In the genomic region with DNA sequence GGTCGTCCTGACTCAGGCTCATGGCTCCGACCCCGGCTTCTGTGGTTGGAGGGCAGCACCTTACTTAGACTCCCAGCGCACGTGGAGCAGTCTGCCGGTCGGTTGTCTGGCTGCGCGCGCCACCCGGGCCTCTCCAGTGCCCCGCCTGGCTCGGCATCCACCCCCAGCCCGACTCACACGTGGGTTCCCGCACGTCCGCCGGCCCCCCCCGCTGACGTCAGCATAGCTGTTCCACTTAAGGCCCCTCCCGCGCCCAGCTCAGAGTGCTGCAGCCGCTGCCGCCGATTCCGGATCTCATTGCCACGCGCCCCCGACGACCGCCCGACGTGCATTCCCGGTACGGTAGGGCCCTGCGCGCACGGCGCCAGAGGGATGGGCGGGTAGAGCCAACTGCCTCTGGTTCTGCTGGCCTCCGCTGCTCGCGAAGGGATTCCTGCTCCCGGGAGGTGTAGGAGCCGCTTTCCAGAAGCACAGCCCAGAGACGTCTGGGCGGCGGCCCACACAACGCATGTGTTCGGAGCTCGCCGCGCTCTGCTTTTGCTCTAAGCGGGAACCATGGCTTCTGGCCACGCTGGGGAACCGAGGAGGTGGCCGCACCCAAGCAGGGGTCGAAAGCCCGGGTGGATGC, we compare ENCODE assay signal across 1 cellular context.
TF ChIP-seq lines count a peak whose summit lies in the region.

A gene (plus strand): TSS at position 264 of the 628 bp plus-strand sequence. CDS start 2,280 bp downstream, outside the sequence.

TF ChIP-seq in HEK293, 187 proteins besides CTCF, POLR2A, EP300 and RAD21 (continued from another document and continues in another):
- TF ChIP-seq, protein P1, sequence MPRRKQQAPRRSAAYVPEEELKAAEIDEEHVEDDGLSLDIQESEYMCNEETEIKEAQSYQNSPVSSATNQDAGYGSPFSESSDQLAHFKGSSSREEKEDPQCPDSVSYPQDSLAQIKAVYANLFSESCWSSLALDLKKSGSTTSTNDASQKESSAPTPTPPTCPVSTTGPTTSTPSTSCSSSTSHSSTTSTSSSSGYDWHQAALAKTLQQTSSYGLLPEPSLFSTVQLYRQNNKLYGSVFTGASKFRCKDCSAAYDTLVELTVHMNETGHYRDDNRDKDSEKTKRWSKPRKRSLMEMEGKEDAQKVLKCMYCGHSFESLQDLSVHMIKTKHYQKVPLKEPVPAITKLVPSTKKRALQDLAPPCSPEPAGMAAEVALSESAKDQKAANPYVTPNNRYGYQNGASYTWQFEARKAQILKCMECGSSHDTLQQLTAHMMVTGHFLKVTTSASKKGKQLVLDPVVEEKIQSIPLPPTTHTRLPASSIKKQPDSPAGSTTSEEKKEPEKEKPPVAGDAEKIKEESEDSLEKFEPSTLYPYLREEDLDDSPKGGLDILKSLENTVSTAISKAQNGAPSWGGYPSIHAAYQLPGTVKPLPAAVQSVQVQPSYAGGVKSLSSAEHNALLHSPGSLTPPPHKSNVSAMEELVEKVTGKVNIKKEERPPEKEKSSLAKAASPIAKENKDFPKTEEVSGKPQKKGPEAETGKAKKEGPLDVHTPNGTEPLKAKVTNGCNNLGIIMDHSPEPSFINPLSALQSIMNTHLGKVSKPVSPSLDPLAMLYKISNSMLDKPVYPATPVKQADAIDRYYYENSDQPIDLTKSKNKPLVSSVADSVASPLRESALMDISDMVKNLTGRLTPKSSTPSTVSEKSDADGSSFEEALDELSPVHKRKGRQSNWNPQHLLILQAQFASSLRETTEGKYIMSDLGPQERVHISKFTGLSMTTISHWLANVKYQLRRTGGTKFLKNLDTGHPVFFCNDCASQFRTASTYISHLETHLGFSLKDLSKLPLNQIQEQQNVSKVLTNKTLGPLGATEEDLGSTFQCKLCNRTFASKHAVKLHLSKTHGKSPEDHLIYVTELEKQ (tag by site-specific recombination; IDR thresholded peaks at IDR 0.05; ENCODE audit: borderline replicate concordance) = 0 out of 2 replicates have a peak, but pooled peaks have one; percentile 22
- TF ChIP-seq, protein P2, sequence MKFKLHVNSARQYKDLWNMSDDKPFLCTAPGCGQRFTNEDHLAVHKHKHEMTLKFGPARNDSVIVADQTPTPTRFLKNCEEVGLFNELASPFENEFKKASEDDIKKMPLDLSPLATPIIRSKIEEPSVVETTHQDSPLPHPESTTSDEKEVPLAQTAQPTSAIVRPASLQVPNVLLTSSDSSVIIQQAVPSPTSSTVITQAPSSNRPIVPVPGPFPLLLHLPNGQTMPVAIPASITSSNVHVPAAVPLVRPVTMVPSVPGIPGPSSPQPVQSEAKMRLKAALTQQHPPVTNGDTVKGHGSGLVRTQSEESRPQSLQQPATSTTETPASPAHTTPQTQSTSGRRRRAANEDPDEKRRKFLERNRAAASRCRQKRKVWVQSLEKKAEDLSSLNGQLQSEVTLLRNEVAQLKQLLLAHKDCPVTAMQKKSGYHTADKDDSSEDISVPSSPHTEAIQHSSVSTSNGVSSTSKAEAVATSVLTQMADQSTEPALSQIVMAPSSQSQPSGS (tag by site-specific recombination; IDR thresholded peaks at IDR 0.05; ENCODE audit: low read depth) = peak; percentile 87
- TF ChIP-seq, protein P3, sequence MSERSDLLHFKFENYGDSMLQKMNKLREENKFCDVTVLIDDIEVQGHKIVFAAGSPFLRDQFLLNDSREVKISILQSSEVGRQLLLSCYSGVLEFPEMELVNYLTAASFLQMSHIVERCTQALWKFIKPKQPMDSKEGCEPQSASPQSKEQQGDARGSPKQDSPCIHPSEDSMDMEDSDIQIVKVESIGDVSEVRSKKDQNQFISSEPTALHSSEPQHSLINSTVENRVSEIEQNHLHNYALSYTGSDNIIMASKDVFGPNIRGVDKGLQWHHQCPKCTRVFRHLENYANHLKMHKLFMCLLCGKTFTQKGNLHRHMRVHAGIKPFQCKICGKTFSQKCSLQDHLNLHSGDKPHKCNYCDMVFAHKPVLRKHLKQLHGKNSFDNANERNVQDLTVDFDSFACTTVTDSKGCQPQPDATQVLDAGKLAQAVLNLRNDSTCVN (tag by site-specific recombination; optimal IDR thresholded peaks at IDR 0.05) = peak; percentile 96
- TF ChIP-seq ZBTB1 (tag by site-specific recombination; IDR thresholded peaks at IDR 0.05) (peak; percentile 24; the same call in 1 of the 2 replicates), ZNF174 (tag by site-specific recombination; IDR thresholded peaks at IDR 0.05) (no peak), ZNF600 (tag by site-specific recombination; IDR thresholded peaks at IDR 0.05) (peak; percentile 92), ZNF514 (tag by site-specific recombination; IDR thresholded peaks at IDR 0.05) (no peak), ZNF394 (tag by site-specific recombination; IDR thresholded peaks at IDR 0.05; ENCODE audit: borderline replicate concordance) (peak; percentile 79), ZNF626 (tag by site-specific recombination; IDR thresholded peaks at IDR 0.05) (no peak), ZXDB (tag by site-specific recombination; IDR thresholded peaks at IDR 0.05) (peak; percentile 84), ZNF2 (tag by site-specific recombination; IDR thresholded peaks at IDR 0.05) (peak; percentile 82), KLF1 (tag by site-specific recombination; IDR thresholded peaks at IDR 0.05) (peak; percentile 56; the same call in 1 of the 2 replicates), ZNF76 (tag by site-specific recombination; IDR thresholded peaks at IDR 0.05; ENCODE audit: borderline replicate concordance, low read depth) (peak; percentile 56; the same call in 1 of the 2 replicates), ZNF544 (tag by site-specific recombination; IDR thresholded peaks at IDR 0.05) (no peak), SP2 (tag by site-specific recombination; IDR thresholded peaks at IDR 0.05) (peak; percentile 55), ZNF501 (tag by site-specific recombination; IDR thresholded peaks at IDR 0.05) (peak; percentile 96), ZNF335 (tag by site-specific recombination; conservative IDR thresholded peaks at IDR 0.05) (peak; percentile 55; the same call in 1 of the 2 replicates), ZNF610 (tag by site-specific recombination; IDR thresholded peaks at IDR 0.05; ENCODE audit: borderline replicate concordance) (peak; percentile 65; the same call in 1 of the 2 replicates), WT1 (tag by site-specific recombination; IDR thresholded peaks at IDR 0.05) (no peak; the same call in 1 of the 2 replicates), ZNF660 (tag by site-specific recombination; IDR thresholded peaks at IDR 0.05) (0 out of 2 replicates have a peak, but pooled peaks have one; percentile 31), ZIC2 (tag by site-specific recombination; IDR thresholded peaks at IDR 0.05) (peak; percentile 72), ZNF555 (tag by site-specific recombination; conservative IDR thresholded peaks at IDR 0.05) (no peak), ZBTB20 (tag by site-specific recombination; IDR thresholded peaks at IDR 0.05) (peak; percentile 87), KLF8 (tag by site-specific recombination; IDR thresholded peaks at IDR 0.05) (peak; percentile 71; the same call in 1 of the 2 replicates), KLF16 (tag by site-specific recombination; IDR thresholded peaks at IDR 0.05) (peak; percentile 84), ZBTB48 (tag by site-specific recombination; IDR thresholded peaks at IDR 0.05) (0 out of 2 replicates have a peak, but pooled peaks have one; percentile 37), ZNF391 (tag by site-specific recombination; IDR thresholded peaks at IDR 0.05; ENCODE audit: borderline replicate concordance, low read depth) (no peak; the same call in 1 of the 2 replicates), ZNF239 (tag by site-specific recombination; IDR thresholded peaks at IDR 0.05) (0 out of 2 replicates have a peak, but pooled peaks have one; percentile 36), GLI2 (tag by site-specific recombination; IDR thresholded peaks at IDR 0.05; ENCODE audit: borderline replicate concordance, low read depth) (no peak), ZNF140 (tag by site-specific recombination; IDR thresholded peaks at IDR 0.05) (no peak), ZNF585B (tag by site-specific recombination; IDR thresholded peaks at IDR 0.05) (no peak)
- TF ChIP-seq, protein P4, sequence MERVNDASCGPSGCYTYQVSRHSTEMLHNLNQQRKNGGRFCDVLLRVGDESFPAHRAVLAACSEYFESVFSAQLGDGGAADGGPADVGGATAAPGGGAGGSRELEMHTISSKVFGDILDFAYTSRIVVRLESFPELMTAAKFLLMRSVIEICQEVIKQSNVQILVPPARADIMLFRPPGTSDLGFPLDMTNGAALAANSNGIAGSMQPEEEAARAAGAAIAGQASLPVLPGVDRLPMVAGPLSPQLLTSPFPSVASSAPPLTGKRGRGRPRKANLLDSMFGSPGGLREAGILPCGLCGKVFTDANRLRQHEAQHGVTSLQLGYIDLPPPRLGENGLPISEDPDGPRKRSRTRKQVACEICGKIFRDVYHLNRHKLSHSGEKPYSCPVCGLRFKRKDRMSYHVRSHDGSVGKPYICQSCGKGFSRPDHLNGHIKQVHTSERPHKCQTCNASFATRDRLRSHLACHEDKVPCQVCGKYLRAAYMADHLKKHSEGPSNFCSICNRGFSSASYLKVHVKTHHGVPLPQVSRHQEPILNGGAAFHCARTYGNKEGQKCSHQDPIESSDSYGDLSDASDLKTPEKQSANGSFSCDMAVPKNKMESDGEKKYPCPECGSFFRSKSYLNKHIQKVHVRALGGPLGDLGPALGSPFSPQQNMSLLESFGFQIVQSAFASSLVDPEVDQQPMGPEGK (tag by site-specific recombination; IDR thresholded peaks at IDR 0.05) = peak; percentile 99
- TF ChIP-seq, protein P5, sequence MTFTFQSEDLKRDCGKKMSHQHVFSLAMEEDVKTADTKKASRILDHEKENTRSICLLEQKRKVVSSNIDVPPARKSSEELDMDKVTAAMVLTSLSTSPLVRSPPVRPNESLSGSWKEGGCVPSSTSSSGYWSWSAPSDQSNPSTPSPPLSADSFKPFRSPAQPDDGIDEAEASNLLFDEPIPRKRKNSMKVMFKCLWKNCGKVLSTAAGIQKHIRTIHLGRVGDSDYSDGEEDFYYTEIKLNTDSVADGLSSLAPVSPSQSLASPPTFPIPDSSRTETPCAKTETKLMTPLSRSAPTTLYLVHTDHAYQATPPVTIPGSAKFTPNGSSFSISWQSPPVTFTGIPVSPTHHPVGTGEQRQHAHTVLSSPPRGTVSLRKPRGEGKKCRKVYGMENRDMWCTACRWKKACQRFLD (tag by site-specific recombination; IDR thresholded peaks at IDR 0.05) = no peak
- TF ChIP-seq, protein P6, sequence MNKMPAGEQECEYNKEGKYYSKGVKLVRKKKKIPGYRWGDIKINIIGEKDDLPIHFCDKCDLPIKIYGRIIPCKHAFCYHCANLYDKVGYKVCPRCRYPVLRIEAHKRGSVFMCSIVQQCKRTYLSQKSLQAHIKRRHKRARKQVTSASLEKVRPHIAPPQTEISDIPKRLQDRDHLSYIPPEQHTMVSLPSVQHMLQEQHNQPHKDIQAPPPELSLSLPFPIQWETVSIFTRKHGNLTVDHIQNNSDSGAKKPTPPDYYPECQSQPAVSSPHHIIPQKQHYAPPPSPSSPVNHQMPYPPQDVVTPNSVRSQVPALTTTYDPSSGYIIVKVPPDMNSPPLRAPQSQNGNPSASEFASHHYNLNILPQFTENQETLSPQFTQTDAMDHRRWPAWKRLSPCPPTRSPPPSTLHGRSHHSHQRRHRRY (tag by site-specific recombination; IDR thresholded peaks at IDR 0.05) = no peak
- TF ChIP-seq, protein P7, sequence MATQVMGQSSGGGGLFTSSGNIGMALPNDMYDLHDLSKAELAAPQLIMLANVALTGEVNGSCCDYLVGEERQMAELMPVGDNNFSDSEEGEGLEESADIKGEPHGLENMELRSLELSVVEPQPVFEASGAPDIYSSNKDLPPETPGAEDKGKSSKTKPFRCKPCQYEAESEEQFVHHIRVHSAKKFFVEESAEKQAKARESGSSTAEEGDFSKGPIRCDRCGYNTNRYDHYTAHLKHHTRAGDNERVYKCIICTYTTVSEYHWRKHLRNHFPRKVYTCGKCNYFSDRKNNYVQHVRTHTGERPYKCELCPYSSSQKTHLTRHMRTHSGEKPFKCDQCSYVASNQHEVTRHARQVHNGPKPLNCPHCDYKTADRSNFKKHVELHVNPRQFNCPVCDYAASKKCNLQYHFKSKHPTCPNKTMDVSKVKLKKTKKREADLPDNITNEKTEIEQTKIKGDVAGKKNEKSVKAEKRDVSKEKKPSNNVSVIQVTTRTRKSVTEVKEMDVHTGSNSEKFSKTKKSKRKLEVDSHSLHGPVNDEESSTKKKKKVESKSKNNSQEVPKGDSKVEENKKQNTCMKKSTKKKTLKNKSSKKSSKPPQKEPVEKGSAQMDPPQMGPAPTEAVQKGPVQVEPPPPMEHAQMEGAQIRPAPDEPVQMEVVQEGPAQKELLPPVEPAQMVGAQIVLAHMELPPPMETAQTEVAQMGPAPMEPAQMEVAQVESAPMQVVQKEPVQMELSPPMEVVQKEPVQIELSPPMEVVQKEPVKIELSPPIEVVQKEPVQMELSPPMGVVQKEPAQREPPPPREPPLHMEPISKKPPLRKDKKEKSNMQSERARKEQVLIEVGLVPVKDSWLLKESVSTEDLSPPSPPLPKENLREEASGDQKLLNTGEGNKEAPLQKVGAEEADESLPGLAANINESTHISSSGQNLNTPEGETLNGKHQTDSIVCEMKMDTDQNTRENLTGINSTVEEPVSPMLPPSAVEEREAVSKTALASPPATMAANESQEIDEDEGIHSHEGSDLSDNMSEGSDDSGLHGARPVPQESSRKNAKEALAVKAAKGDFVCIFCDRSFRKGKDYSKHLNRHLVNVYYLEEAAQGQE (tag by site-specific recombination; IDR thresholded peaks at IDR 0.05) = 0 out of 2 replicates have a peak, but pooled peaks have one; percentile 36
- TF ChIP-seq, protein P8, sequence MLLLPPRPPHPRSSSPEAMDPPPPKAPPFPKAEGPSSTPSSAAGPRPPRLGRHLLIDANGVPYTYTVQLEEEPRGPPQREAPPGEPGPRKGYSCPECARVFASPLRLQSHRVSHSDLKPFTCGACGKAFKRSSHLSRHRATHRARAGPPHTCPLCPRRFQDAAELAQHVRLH (tag by site-specific recombination; IDR thresholded peaks at IDR 0.05) = no peak
- TF ChIP-seq, protein P9, sequence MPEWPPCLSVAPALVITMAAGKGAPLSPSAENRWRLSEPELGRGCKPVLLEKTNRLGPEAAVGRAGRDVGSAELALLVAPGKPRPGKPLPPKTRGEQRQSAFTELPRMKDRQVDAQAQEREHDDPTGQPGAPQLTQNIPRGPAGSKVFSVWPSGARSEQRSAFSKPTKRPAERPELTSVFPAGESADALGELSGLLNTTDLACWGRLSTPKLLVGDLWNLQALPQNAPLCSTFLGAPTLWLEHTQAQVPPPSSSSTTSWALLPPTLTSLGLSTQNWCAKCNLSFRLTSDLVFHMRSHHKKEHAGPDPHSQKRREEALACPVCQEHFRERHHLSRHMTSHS (tag by site-specific recombination; IDR thresholded peaks at IDR 0.05) = no peak
- TF ChIP-seq, protein P10, sequence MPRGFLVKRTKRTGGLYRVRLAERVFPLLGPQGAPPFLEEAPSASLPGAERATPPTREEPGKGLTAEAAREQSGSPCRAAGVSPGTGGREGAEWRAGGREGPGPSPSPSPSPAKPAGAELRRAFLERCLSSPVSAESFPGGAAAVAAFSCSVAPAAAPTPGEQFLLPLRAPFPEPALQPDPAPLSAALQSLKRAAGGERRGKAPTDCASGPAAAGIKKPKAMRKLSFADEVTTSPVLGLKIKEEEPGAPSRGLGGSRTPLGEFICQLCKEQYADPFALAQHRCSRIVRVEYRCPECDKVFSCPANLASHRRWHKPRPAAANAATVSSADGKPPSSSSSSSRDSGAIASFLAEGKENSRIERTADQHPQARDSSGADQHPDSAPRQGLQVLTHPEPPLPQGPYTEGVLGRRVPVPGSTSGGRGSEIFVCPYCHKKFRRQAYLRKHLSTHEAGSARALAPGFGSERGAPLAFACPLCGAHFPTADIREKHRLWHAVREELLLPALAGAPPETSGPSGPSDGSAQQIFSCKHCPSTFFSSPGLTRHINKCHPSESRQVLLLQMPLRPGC (tag by site-specific recombination; IDR thresholded peaks at IDR 0.05) = peak; percentile 46; the same call in 1 of the 2 replicates
